8 cellular contexts compared by ENCODE assay signal in genomic region chr2:84882415-84882738, GRCh38. TPM values are rescaled to one million over a fixed set of nuclear protein-coding genes. Genes with fewer than 3 reads are reported as not detected.
DNase-seq lines count a peak whose midpoint lies in the region; ATAC-seq and TF ChIP-seq lines count a peak whose summit lies in the region.

No MANE protein-coding gene starts in this region.

- intact Hi-C loops in CD14-positive monocyte (cut with micrococcal nuclease), result loop anchor here in 1 of 2 donors (5.0 kb wide), 2 partner anchors 45 to 390 kb away; no protein-coding TSS in a partner anchor

- H3K27me3 Mint-ChIP-seq in CD14-positive monocyte (ENCODE audit: low read depth in 3 of 3) (peaks cover 44 to 54% (median 53%) of the 10 kb centered on the region in 3 donors), HFFc6 (ENCODE audit: insufficient read depth) (peaks cover 8% of the 10 kb centered on the region), naive B cell (no peaks in the 10 kb centered on the region)
- H3K27me3 Mint-ChIP-seq in activated naive CD8-positive, alpha-beta T cell treated with anti-CD3 and anti-CD28 coated beads, Interleukin-2, amount 10 ng/mL, durations not matched to agents 7 days and 5 days, result no peaks in the 10 kb centered on the region

- TF ChIP-seq CTCF in CD14-positive monocyte (IDR thresholded peaks at IDR 0.05) (peak; percentile 63), HFFc6 (IDR thresholded peaks at IDR 0.05) (peak; percentile 52; the same call in 1 of the 2 replicates), tibial nerve (IDR thresholded peaks at IDR 0.05) (peak in 2 of 5 experiments; percentile 3 to 6)

- H3K9me3 Mint-ChIP-seq in CD14-positive monocyte, result peaks cover 0 to 15% (median 6%) of the 10 kb centered on the region in 7 donors
- no peaks in the 10 kb centered on the region for H3K9me3 Mint-ChIP-seq in HFFc6
- H3K9me3 Mint-ChIP-seq in activated naive CD8-positive, alpha-beta T cell treated with anti-CD3 and anti-CD28 coated beads, Interleukin-2, amount 10 ng/mL, durations not matched to agents 7 days and 5 days, result no peaks in the 10 kb centered on the region
- no peaks in the 10 kb centered on the region for H3K9me3 Mint-ChIP-seq in naive B cell

- peaks cover 35% of the 10 kb centered on the region for H3K4me1 Mint-ChIP-seq in CD14-positive monocyte
- H3K4me1 Mint-ChIP-seq in HFFc6 (ENCODE audit: low read depth), result peaks cover 63% of the 10 kb centered on the region
- H3K4me1 Mint-ChIP-seq in activated naive CD8-positive, alpha-beta T cell treated with anti-CD3 and anti-CD28 coated beads, Interleukin-2, amount 10 ng/mL, durations not matched to agents 7 days and 5 days, result peaks cover 48% of the 10 kb centered on the region
- H3K4me1 Mint-ChIP-seq in naive B cell, result peaks cover 46 to 58% (median 54%) of the 10 kb centered on the region in 3 donors

- H3K4me3 ChIP-seq in tibial nerve, result peak overlapping the region in 1 of 4 donors; percentile 49

- ATAC-seq in activated naive CD8-positive, alpha-beta T cell treated with anti-CD3 and anti-CD28 coated beads, Interleukin-2, amount 10 ng/mL, durations not matched to agents 7 days and 5 days (ENCODE audit: low read depth), result no peak
- ATAC-seq in naive B cell (ENCODE audit: low read depth in 2 of 2), result no peak
- ATAC-seq in activated CD4-positive, CD25-positive, alpha-beta regulatory T cell treated with anti-CD3 and anti-CD28 coated beads, Interleukin-2, amount 50 U/mL, for 24 hours, result no peak

- peak overlapping the region; percentile 89 to 99 for H3K4me3 Mint-ChIP-seq in CD14-positive monocyte
- H3K4me3 Mint-ChIP-seq in HFFc6, result peak overlapping the region; percentile 91
- H3K4me3 Mint-ChIP-seq in activated naive CD8-positive, alpha-beta T cell treated with anti-CD3 and anti-CD28 coated beads, Interleukin-2, amount 10 ng/mL, durations not matched to agents 7 days and 5 days, result peak overlapping the region; percentile 93
- H3K4me3 Mint-ChIP-seq in naive B cell, result peak overlapping the region; percentile 88 to 99 (median 95)

- H3K27ac Mint-ChIP-seq in CD14-positive monocyte (no peak overlapping the region), HFFc6 (peak overlapping the region; percentile 78), naive B cell (peak overlapping the region; percentile 84 to 98 (median 98))
- H3K27ac Mint-ChIP-seq in activated naive CD8-positive, alpha-beta T cell treated with anti-CD3 and anti-CD28 coated beads, Interleukin-2, amount 10 ng/mL, durations not matched to agents 7 days and 5 days, result peak overlapping the region; percentile 97

- H3K27ac ChIP-seq in tibial nerve, result peak overlapping the region in 1 of 4 donors; percentile 50

- WGBS in tibial nerve, 2 donors, result 62 to 69% methylated on average over 3 of the region's 3 CpGs

- POLR2A ChIA-PET in activated naive CD8-positive, alpha-beta T cell treated with anti-CD3 and anti-CD28 coated beads, Interleukin-2, amount 10 ng/mL, durations not matched to agents 7 days and 5 days (lab: Charles Lee), result interaction anchor here (0.7 to 16.3 kb wide), 11 partner anchors 11 to 423 kb away, joined by 3 to 404 read pairs (median 6); partner anchors contain the start of genes SUCLG1 and TMSB10

- H3K9me3 ChIP-seq in tibial nerve, result no peaks in the 10 kb centered on the region

- TF ChIP-seq POLR2A in tibial nerve (IDR thresholded peaks at IDR 0.05), result no peak

- H3K4me1 ChIP-seq in tibial nerve, result peaks cover 0 to 31% (median 14%) of the 10 kb centered on the region in 4 donors

- H3K27me3 ChIP-seq in tibial nerve, result peaks cover 0 to 21% of the 10 kb centered on the region in 2 donors

- no peaks in the 10 kb centered on the region for H3K36me3 ChIP-seq in tibial nerve

- H3K36me3 Mint-ChIP-seq in CD14-positive monocyte (peaks cover 5 to 10% of the 10 kb centered on the region in 2 donors), HFFc6 (ENCODE audit: low read depth) (no peaks in the 10 kb centered on the region), naive B cell (no peaks in the 10 kb centered on the region)
- peaks cover 3% of the 10 kb centered on the region for H3K36me3 Mint-ChIP-seq in activated naive CD8-positive, alpha-beta T cell treated with anti-CD3 and anti-CD28 coated beads, Interleukin-2, amount 10 ng/mL, durations not matched to agents 7 days and 5 days

- no peak for TF ChIP-seq EP300 in tibial nerve (IDR thresholded peaks at IDR 0.05)

- DNase-seq in CD14-positive monocyte (ENCODE audit: low spot score), result no peak
- no peak for DNase-seq in HFFc6
- no peak for DNase-seq in activated naive CD8-positive, alpha-beta T cell treated with anti-CD3 and anti-CD28 coated beads, Interleukin-2, amount 10 ng/mL, durations not matched to agents 7 days and 5 days
- DNase-seq in naive B cell, result no peak
- no peak for DNase-seq in SW 1271 (lab: John Stamatoyannopoulos, UW)
- DNase-seq in tibial nerve (ENCODE audit: low spot score in 2 of 2), result no peak
- no peak for DNase-seq in LoVo (ENCODE audit: low spot score)

RNA-seq across cellular contexts. Expression of gene TRABD2A, which starts 1.5 kb away (rescaled TPM):
- under 1 TPM; 0.79 to 0.95 TPM for polyA plus RNA-seq in CD14-positive monocyte
- total RNA-seq in HFFc6 (2021; fragmentation: NEBNext Ultra II Directional; extraction: Animal tissue kit (Norgen Biotek cat#: 25700)), result 10 to 100 TPM; 13.5 to 46.2 (median 41.9) TPM
- total RNA-seq in activated naive CD8-positive, alpha-beta T cell treated with anti-CD3 and anti-CD28 coated beads, Interleukin-2, amount 10 ng/mL, durations not matched to agents 7 days and 5 days, result 10 to 100 TPM; 81.1 to 85.5 TPM
- 10 to 100 TPM in 3 of 6 donors, 1 to 10 TPM in 3; 6.5 to 12.3 (median 9.4) TPM for polyA plus RNA-seq in naive B cell (ENCODE audit: low read depth in 6 of 6)
- total RNA-seq in tibial nerve, result 1 to 10 TPM in 2 of 4 donors, under 1 TPM in 1, not detected in 1; 0.98 to 6.3 (median 1.7) TPM

RNA-seq across cellular contexts. Expression of gene TMSB10, which starts 23.1 kb away (rescaled TPM):
- polyA plus RNA-seq in CD14-positive monocyte (1,000 to 10,000 TPM; 5,130 to 6,847 TPM), naive B cell (ENCODE audit: low read depth in 6 of 6) (1,000 to 10,000 TPM; 5,825 to 8,742 (median 6,750) TPM)
- 1,000 to 10,000 TPM; 3,909 to 6,151 (median 5,325) TPM for total RNA-seq in HFFc6 (2021; fragmentation: NEBNext Ultra II Directional; extraction: Animal tissue kit (Norgen Biotek cat#: 25700))
- total RNA-seq in activated naive CD8-positive, alpha-beta T cell treated with anti-CD3 and anti-CD28 coated beads, Interleukin-2, amount 10 ng/mL, durations not matched to agents 7 days and 5 days, result 1,000 to 10,000 TPM; 4,217 to 4,653 TPM
- total RNA-seq in tibial nerve, result 1,000 to 10,000 TPM; 5,005 to 6,715 (median 5,816) TPM

Comparison
In these comparisons a context has a peak if more than half of its experiments do, and no peak if none do; other contexts are left out.
1. H3K27ac Mint-ChIP-seq: peak in HFFc6 (single experiment), activated naive CD8-positive, alpha-beta T cell treated with anti-CD3 and anti-CD28 coated beads, Interleukin-2, amount 10 ng/mL, durations not matched to agents 7 days and 5 days (single experiment) and naive B cell (6 of 6); none in CD14-positive monocyte (0 of 7).
2. Peak in every context shown above with its lines, with median percentiles within 50 percentile points of each other: H3K4me3 Mint-ChIP-seq.